Comparison of ENCODE assay signal across 33 cellular contexts in genomic region chr3:136602818-136603217, GRCh38.
"Had no signal": no experiment of that assay in that cellular context is flagged by ENCODE, and none has a peak within 500 bp of the region (broad histone marks: within the 10 kb centered on the region; RNA-seq: fewer than 3 reads in every experiment).

No MANE protein-coding gene starts in this region.

- H3K9me3 Mint-ChIP-seq: activated CD4-positive, alpha-beta memory T cell treated with anti-CD3 and anti-CD28 coated beads, Interleukin-2, amount 10 ng/mL, durations not matched to agents 7 days and 5 days; activated CD4-positive, alpha-beta T cell treated with anti-CD3 and anti-CD28 coated beads, Interleukin-2, amount 10 ng/mL, durations not matched to agents 24 days and 14 days; activated naive CD4-positive, alpha-beta T cell treated with anti-CD3 and anti-CD28 coated beads, Interleukin-2, amount 10 ng/mL, durations not matched to agents 7 days and 5 days; activated T-cell treated with anti-CD3 and anti-CD28 coated beads, Interleukin-2, amount 50 U/mL, for 24 hours; activated T-cell treated with anti-CD3 and anti-CD28 coated beads, Interleukin-2, amount 50 U/mL, for 72 hours; dendritic cell treated with granulocyte-macrophage colony-stimulating factor and Interleukin-4, amounts not matched to agents 40 ng/mL and 50 ng/mL, for 4 days; endodermal cell; T-helper 2 cell treated with Interferon-gamma antibody and Interleukin-4, amounts not matched to agents 5 μg/mL and 100 μg/mL, for 36 hours had no signal

- H3K4me3 ChIP-seq: body of pancreas, cardiac muscle cell, colonic mucosa, dorsolateral prefrontal cortex, esophagus muscularis mucosa, gastrocnemius medialis had no signal

- H3K4me1 Mint-ChIP-seq: endodermal cell had no signal

- ATAC-seq: activated CD4-positive, alpha-beta T cell treated with anti-CD3 and anti-CD28 coated beads for 36 hours; activated T-cell treated with anti-CD3 and anti-CD28 coated beads, Interleukin-2, amount 50 U/mL, for 72 hours; body of pancreas; foreskin keratinocyte; gastrocnemius medialis; T-helper 17 cell had no signal

- H3K27ac ChIP-seq: body of pancreas, cardiac muscle cell, colonic mucosa, dorsolateral prefrontal cortex, esophagus muscularis mucosa, foreskin keratinocyte, gastrocnemius medialis had no signal

- H3K27me3 ChIP-seq: body of pancreas, cardiac muscle cell, colonic mucosa, dorsolateral prefrontal cortex, esophagus muscularis mucosa, foreskin keratinocyte, gastrocnemius medialis had no signal

- H3K4me1 ChIP-seq: body of pancreas, colonic mucosa, foreskin keratinocyte, gastrocnemius medialis had no signal

- H3K9me3 ChIP-seq: body of pancreas, colonic mucosa, esophagus muscularis mucosa, gastrocnemius medialis had no signal

- H3K4me3 Mint-ChIP-seq: activated CD4-positive, alpha-beta memory T cell treated with anti-CD3 and anti-CD28 coated beads, Interleukin-2, amount 10 ng/mL, durations not matched to agents 7 days and 5 days; activated CD4-positive, alpha-beta T cell treated with anti-CD3 and anti-CD28 coated beads for 36 hours; activated CD4-positive, alpha-beta T cell treated with anti-CD3 and anti-CD28 coated beads, Interleukin-2, amount 10 ng/mL, durations not matched to agents 24 days and 14 days; activated naive CD4-positive, alpha-beta T cell treated with anti-CD3 and anti-CD28 coated beads, Interleukin-2, amount 10 ng/mL, durations not matched to agents 7 days and 5 days; activated naive CD8-positive, alpha-beta T cell; activated T-cell treated with anti-CD3 and anti-CD28 coated beads, Interleukin-2, amount 50 U/mL, for 24 hours; activated T-cell treated with anti-CD3 and anti-CD28 coated beads, Interleukin-2, amount 50 U/mL, for 72 hours; dendritic cell treated with granulocyte-macrophage colony-stimulating factor and Interleukin-4, amounts not matched to agents 40 ng/mL and 50 ng/mL, for 4 days; endodermal cell; T-helper 17 cell; T-helper 2 cell treated with Interferon-gamma antibody and Interleukin-4, amounts not matched to agents 5 μg/mL and 100 μg/mL, for 36 hours had no signal

- H3K27me3 Mint-ChIP-seq: activated CD4-positive, alpha-beta memory T cell treated with anti-CD3 and anti-CD28 coated beads, Interleukin-2, amount 10 ng/mL, durations not matched to agents 7 days and 5 days; activated CD4-positive, alpha-beta T cell treated with anti-CD3 and anti-CD28 coated beads for 36 hours; activated CD4-positive, alpha-beta T cell treated with anti-CD3 and anti-CD28 coated beads, Interleukin-2, amount 10 ng/mL, durations not matched to agents 24 days and 14 days; activated naive CD4-positive, alpha-beta T cell treated with anti-CD3 and anti-CD28 coated beads, Interleukin-2, amount 10 ng/mL, durations not matched to agents 7 days and 5 days; activated naive CD8-positive, alpha-beta T cell; activated T-cell treated with anti-CD3 and anti-CD28 coated beads, Interleukin-2, amount 50 U/mL, for 24 hours; dendritic cell treated with granulocyte-macrophage colony-stimulating factor and Interleukin-4, amounts not matched to agents 40 ng/mL and 50 ng/mL, for 4 days; T-helper 17 cell had no signal

- H3K36me3 ChIP-seq: colonic mucosa had no signal

- DNase-seq: activated CD4-positive, alpha-beta memory T cell treated with anti-CD3 and anti-CD28 coated beads, Interleukin-2, amount 10 ng/mL, durations not matched to agents 7 days and 5 days; activated CD4-positive, alpha-beta T cell treated with anti-CD3 and anti-CD28 coated beads for 36 hours; activated CD4-positive, alpha-beta T cell treated with anti-CD3 and anti-CD28 coated beads, Interleukin-2, amount 10 ng/mL, durations not matched to agents 24 days and 14 days; activated CD4-positive, alpha-beta T cell treated with anti-CD3 and anti-CD28 coated beads, Interleukin-2, amount 50 U/mL, for 4 hours; activated CD4-positive, CD25-positive, alpha-beta regulatory T cell; activated CD4-positive, CD25-positive, alpha-beta regulatory T cell treated with anti-CD3 and anti-CD28 coated beads, Interleukin-2, amount 50 U/mL, for 72 hours; activated CD8-positive, alpha-beta memory T cell treated with anti-CD3 and anti-CD28 coated beads, Interleukin-2, amount 50 U/mL, for 48 hours; activated gamma-delta T cell; activated naive CD4-positive, alpha-beta T cell; activated naive CD4-positive, alpha-beta T cell treated with anti-CD3 and anti-CD28 coated beads, Interleukin-2, amount 10 ng/mL, durations not matched to agents 7 days and 5 days; activated T-cell treated with anti-CD3 and anti-CD28 coated beads for 4 hours; activated T-cell treated with anti-CD3 and anti-CD28 coated beads, Interleukin-2, amount 50 U/mL, for 24 hours; activated T-cell treated with anti-CD3 and anti-CD28 coated beads, Interleukin-2, amount 50 U/mL, for 72 hours; amygdala; aorta; body of pancreas; central memory CD4-positive, alpha-beta T cell; cerebellar nuclear complex; colonic mucosa; dorsolateral prefrontal cortex; effector memory CD4-positive, alpha-beta T cell; endodermal cell; erythroblast; foreskin keratinocyte; gastrocnemius medialis; T-helper 1 cell; T-helper 17 cell; T1000 had no signal

- H3K27ac Mint-ChIP-seq: activated CD4-positive, alpha-beta memory T cell treated with anti-CD3 and anti-CD28 coated beads, Interleukin-2, amount 10 ng/mL, durations not matched to agents 7 days and 5 days; activated CD4-positive, alpha-beta T cell treated with anti-CD3 and anti-CD28 coated beads for 36 hours; activated CD4-positive, alpha-beta T cell treated with anti-CD3 and anti-CD28 coated beads, Interleukin-2, amount 10 ng/mL, durations not matched to agents 24 days and 14 days; activated naive CD4-positive, alpha-beta T cell treated with anti-CD3 and anti-CD28 coated beads, Interleukin-2, amount 10 ng/mL, durations not matched to agents 7 days and 5 days; activated naive CD8-positive, alpha-beta T cell; activated T-cell treated with anti-CD3 and anti-CD28 coated beads, Interleukin-2, amount 50 U/mL, for 72 hours; dendritic cell treated with granulocyte-macrophage colony-stimulating factor and Interleukin-4, amounts not matched to agents 40 ng/mL and 50 ng/mL, for 4 days; endodermal cell; T-helper 17 cell; T-helper 2 cell treated with Interferon-gamma antibody and Interleukin-4, amounts not matched to agents 5 μg/mL and 100 μg/mL, for 36 hours had no signal
